In genomic region chr2:179071810-179072355, GRCh38 we compare ENCODE assay signal across 8 cellular contexts. TPM values are rescaled to one million over a fixed set of nuclear protein-coding genes. Genes with fewer than 3 reads are reported as not detected.
"Had no signal": no experiment of that assay in that cellular context is flagged by ENCODE, and none has a peak within 500 bp of the region (broad histone marks: within the 10 kb centered on the region; RNA-seq: fewer than 3 reads in every experiment).

No MANE protein-coding gene starts in this region.

- ATAC-seq: K562 had no signal

- H3K4me3 ChIP-seq: GM23248, K562 had no signal

- H2AFZ ChIP-seq: GM23248 had no signal

- H3K9ac ChIP-seq: GM23248 had no signal

- DNase-seq: GM23248, GOT3, H9, HCEC 1CT, IMR-90, KG1 had no signal

- H3K27ac ChIP-seq: GM23248 had no signal

RNA-seq across cellular contexts. Expression of gene CCDC141, which starts 21.9 kb away (rescaled TPM):
- total RNA-seq: GM23248, HT-29, IMR-90 had no signal
